In genomic region chr15:90316139-90316538, GRCh38 we compare ENCODE assay signal across 13 cellular contexts. TPM values are rescaled to one million over a fixed set of nuclear protein-coding genes. Genes with fewer than 3 reads are reported as not detected.
DNase-seq lines count a peak whose midpoint lies in the region; ATAC-seq and TF ChIP-seq lines count a peak whose summit lies in the region.
"Had no signal": no experiment of that assay in that cellular context is flagged by ENCODE, and none has a peak within 500 bp of the region (broad histone marks: within the 10 kb centered on the region; RNA-seq: fewer than 3 reads in every experiment).

No MANE protein-coding gene starts in this region.

- H3K9me3 ChIP-seq in SK-N-MC (ENCODE audit: low read depth, low read length), result no peaks in the 10 kb centered on the region
- H3K9me3 ChIP-seq in mucosa of descending colon, result no peaks in the 10 kb centered on the region
- H3K9me3 ChIP-seq in thoracic aorta, result no peaks in the 10 kb centered on the region

- DNase-seq in SK-N-MC (ENCODE audit: low read depth, low spot score) (no peak), epithelial cell of esophagus (ENCODE audit: low read depth) (peak; percentile 51), mucosa of descending colon (no peak), thoracic aorta (ENCODE audit: low spot score) (no peak), foreskin keratinocyte (no peak), AG08395 (ENCODE audit: low spot score) (no peak)
- DNase-seq in activated CD4-positive, alpha-beta T cell treated with anti-CD3 and anti-CD28 coated beads for 4 hours, result no peak
- DNase-seq: activated CD8-positive, alpha-beta T cell treated with anti-CD3 and anti-CD28 coated beads, Interleukin-2, amount 10 ng/mL, durations not matched to agents 7 days and 5 days; activated gamma-delta T cell; DMS79; Karpas-422; NCI-H1436; stimulated activated CD4-positive, alpha-beta T cell treated with anti-CD3 and anti-CD28 coated beads, Interleukin-4, amount 100 ng/mL, for 1 hour had no signal

- intact Hi-C loops in mucosa of descending colon (cut with DNase I, micrococcal nuclease), result no loop called here

- TF ChIP-seq CTCF in epithelial cell of esophagus (IDR thresholded peaks at IDR 0.05; ENCODE audit: insufficient read depth, low read depth, low read length, missing control alignments) (no peak), mucosa of descending colon (IDR thresholded peaks at IDR 0.05) (no peak), thoracic aorta (IDR thresholded peaks at IDR 0.05) (no peak), foreskin keratinocyte (conservative IDR thresholded peaks at IDR 0.05) (no peak)

- H3K4me1 ChIP-seq in mucosa of descending colon (ENCODE audit: low read depth) (peaks cover 12% of the 10 kb centered on the region), thoracic aorta (ENCODE audit: control insufficient read depth in 1 of 2, low read depth in 2 of 2) (peaks cover 9 to 20% of the 10 kb centered on the region in 2 donors), foreskin keratinocyte (peaks cover 11% of the 10 kb centered on the region)

- peak; percentile 21 for ATAC-seq in mucosa of descending colon
- no peak for ATAC-seq in thoracic aorta (ENCODE audit: insufficient number of reproducible peaks, low FRiP score, low read depth)
- no peak for ATAC-seq in foreskin keratinocyte
- ATAC-seq: activated CD8-positive, alpha-beta T cell treated with anti-CD3 and anti-CD28 coated beads, Interleukin-2, amount 10 ng/mL, durations not matched to agents 7 days and 5 days had no signal

- H3K27ac ChIP-seq in SK-N-MC (peak overlapping the region; percentile 74), thoracic aorta (peak overlapping the region; percentile 81), foreskin keratinocyte (no peak overlapping the region)

- no peak overlapping the region for H3K9ac ChIP-seq in SK-N-MC (ENCODE audit: insufficient read length)

- H3K4me3 ChIP-seq in SK-N-MC, result no peak overlapping the region
- no peak overlapping the region for H3K4me3 ChIP-seq in epithelial cell of esophagus (ENCODE audit: low read length)
- H3K4me3 ChIP-seq in mucosa of descending colon, result no peak overlapping the region
- peak overlapping the region; percentile 43 for H3K4me3 ChIP-seq in thoracic aorta

- no peaks in the 10 kb centered on the region for H3K27me3 ChIP-seq in thoracic aorta (replicated peaks; ENCODE audit: insufficient read depth)
- H3K27me3 ChIP-seq in foreskin keratinocyte, result peaks cover 4% of the 10 kb centered on the region

- H3K36me3 ChIP-seq in SK-N-MC (ENCODE audit: insufficient read depth, low read length) (no peaks in the 10 kb centered on the region), mucosa of descending colon (ENCODE audit: low read depth) (no peaks in the 10 kb centered on the region), thoracic aorta (no peaks in the 10 kb centered on the region)

RNA-seq across cellular contexts. Expression of gene ZNF774, which starts 35.9 kb away (rescaled TPM):
- total RNA-seq in mucosa of descending colon, result 10 to 100 TPM; 11.8 to 17.8 (median 15.4) TPM
- 1 to 10 TPM; 1.6 to 7.7 TPM for total RNA-seq in thoracic aorta
- 1.9 and 2.2 TPM in 2 replicates for total RNA-seq in foreskin keratinocyte
- 0.81 and 1.1 TPM in 2 replicates for polyA plus RNA-seq in foreskin keratinocyte

RNA-seq across cellular contexts. Expression of gene NGRN, which starts 50.7 kb away (rescaled TPM):
- total RNA-seq in mucosa of descending colon, result 100 to 1,000 TPM in 1 of 3 donors, 10 to 100 TPM in 2; 41.7 to 111 (median 54.1) TPM
- 10 to 100 TPM; 63.5 to 97.5 TPM for total RNA-seq in thoracic aorta
- total RNA-seq in foreskin keratinocyte, result 48.6 and 52.0 TPM in 2 replicates
- polyA plus RNA-seq in foreskin keratinocyte, result 45.4 and 51.5 TPM in 2 replicates
